In genomic region chr2:64688909-64689308, GRCh38 we compare ENCODE assay signal across 22 cellular contexts. TPM values are rescaled to one million over a fixed set of nuclear protein-coding genes. Genes with fewer than 3 reads are reported as not detected.
DNase-seq lines count a peak whose midpoint lies in the region; FAIRE-seq and TF ChIP-seq lines count a peak whose summit lies in the region.
"Had no signal": no experiment of that assay in that cellular context is flagged by ENCODE, and none has a peak within 500 bp of the region (broad histone marks: within the 10 kb centered on the region; RNA-seq: fewer than 3 reads in every experiment).

No MANE protein-coding gene starts in this region.

- no peak overlapping the region for H3K27ac ChIP-seq in astrocyte (ENCODE audit: low read depth, low read length)
- H3K27ac ChIP-seq in liver (ENCODE audit: low read depth in 1 of 2, low read length in 2 of 2), result peak overlapping the region; percentile 48 to 56
- no peak overlapping the region for H3K27ac ChIP-seq in esophagus muscularis mucosa (replicated peaks in 1 of 4)
- no peak overlapping the region for H3K27ac ChIP-seq in SK-N-SH (ENCODE audit: low read depth in 2 of 2, low read length in 1 of 2)
- H3K27ac ChIP-seq: HL-60 had no signal

- H4K20me1 ChIP-seq in astrocyte (ENCODE audit: insufficient read depth, low read length) (no peaks in the 10 kb centered on the region), SK-N-SH (ENCODE audit: insufficient read depth) (no peaks in the 10 kb centered on the region)

- H3K4me3 Mint-ChIP-seq in astrocyte (ENCODE audit: unreplicated experiment), result no peak overlapping the region
- H3K4me3 Mint-ChIP-seq: CD4-positive, CD25-positive, alpha-beta regulatory T cell; CD8-positive, alpha-beta memory T cell; H9 had no signal

- TF ChIP-seq RAD21 in liver (IDR thresholded peaks at IDR 0.05) (peak; percentile 60), SK-N-SH (IDR thresholded peaks at IDR 0.05; ENCODE audit: low read length) (no peak)

- POLR2A ChIA-PET in SK-N-SH (lab: Yijun Ruan, JAX), result no interaction called here

- H3K36me3 ChIP-seq in astrocyte (ENCODE audit: insufficient read depth, low read length) (no peaks in the 10 kb centered on the region), liver (ENCODE audit: control insufficient read depth in 4 of 4, insufficient read depth in 3 of 4, low read depth in 1 of 4, low read length in 3 of 4) (no peaks in the 10 kb centered on the region), esophagus muscularis mucosa (no peaks in the 10 kb centered on the region), SK-N-SH (replicated peaks in 1 of 2; ENCODE audit: control insufficient read depth in 1 of 2, insufficient read depth in 2 of 2, low read length in 1 of 2) (peaks cover 0 to 15% of the 10 kb centered on the region in 2 experiments)
- H3K36me3 ChIP-seq: BE2C had no signal

- no peaks in the 10 kb centered on the region for H3F3A ChIP-seq in SK-N-SH (replicated peaks; ENCODE audit: insufficient read depth)

- H3K9me3 Mint-ChIP-seq in astrocyte (ENCODE audit: unreplicated experiment), result peaks cover 3% of the 10 kb centered on the region
- H3K9me3 Mint-ChIP-seq: CD8-positive, alpha-beta memory T cell had no signal

- no peaks in the 10 kb centered on the region for H3K27me3 ChIP-seq in astrocyte (ENCODE audit: insufficient read depth, low read length)
- H3K27me3 ChIP-seq in liver (ENCODE audit: control insufficient read depth in 4 of 4, insufficient read depth in 4 of 4, low read length in 3 of 4), result no peaks in the 10 kb centered on the region
- no peaks in the 10 kb centered on the region for H3K27me3 ChIP-seq in esophagus muscularis mucosa
- no peaks in the 10 kb centered on the region for H3K27me3 ChIP-seq in SK-N-SH (ENCODE audit: insufficient read depth)
- H3K27me3 ChIP-seq: BE2C had no signal

- peaks cover 2% of the 10 kb centered on the region for H3K4me1 Mint-ChIP-seq in astrocyte (ENCODE audit: low read depth, unreplicated experiment)
- H3K4me1 Mint-ChIP-seq: CD8-positive, alpha-beta memory T cell had no signal

- no peaks in the 10 kb centered on the region for H3K27me3 Mint-ChIP-seq in astrocyte (ENCODE audit: low read depth, unreplicated experiment)
- H3K27me3 Mint-ChIP-seq: CD4-positive, CD25-positive, alpha-beta regulatory T cell; CD8-positive, alpha-beta memory T cell; IgD-negative memory B cell had no signal

- H3K4me1 ChIP-seq in astrocyte (ENCODE audit: insufficient read depth, low read length) (no peaks in the 10 kb centered on the region), liver (ENCODE audit: control insufficient read depth in 4 of 4, insufficient read depth in 4 of 4, low read length in 3 of 4) (peaks cover 5 to 46% (median 32%) of the 10 kb centered on the region in 4 donors), esophagus muscularis mucosa (no peaks in the 10 kb centered on the region), SK-N-SH (ENCODE audit: control insufficient read depth in 1 of 2, insufficient read depth in 2 of 2, low read depth in 1 of 2, low read length in 1 of 2) (no peaks in the 10 kb centered on the region)
- H3K4me1 ChIP-seq: BE2C had no signal

- intact Hi-C loops in esophagus muscularis mucosa (cut with DNase I), result no loop called here

- H3K9ac ChIP-seq in astrocyte (ENCODE audit: low read length) (no peak overlapping the region), liver (ENCODE audit: low read depth in 1 of 2, low read length in 2 of 2) (no peak overlapping the region), SK-N-SH (no peak overlapping the region)

- no peak overlapping the region for H3K4me3 ChIP-seq in astrocyte (ENCODE audit: insufficient read depth, low read depth, low read length)
- no peak overlapping the region for H3K4me3 ChIP-seq in liver (ENCODE audit: low read depth in 1 of 3, low read length in 3 of 3)
- no peak overlapping the region for H3K4me3 ChIP-seq in esophagus muscularis mucosa
- H3K4me3 ChIP-seq in SK-N-SH (ENCODE audit: low read depth in 2 of 2, low read length in 1 of 2), result no peak overlapping the region

- no peaks in the 10 kb centered on the region for H3K79me2 ChIP-seq in astrocyte (ENCODE audit: insufficient read depth, low read length)
- no peaks in the 10 kb centered on the region; the same call in 1 of the 2 replicates for H3K79me2 ChIP-seq in SK-N-SH (ENCODE audit: insufficient read depth)

- no peak overlapping the region for H3K27ac Mint-ChIP-seq in astrocyte (ENCODE audit: unreplicated experiment)
- H3K27ac Mint-ChIP-seq: CD8-positive, alpha-beta memory T cell; H9 had no signal

- no peaks in the 10 kb centered on the region for H3K9me3 ChIP-seq in astrocyte (ENCODE audit: insufficient read depth, low read depth, low read length)
- no peaks in the 10 kb centered on the region for H3K9me3 ChIP-seq in liver (ENCODE audit: control insufficient read depth in 4 of 4, low read length in 3 of 4)
- H3K9me3 ChIP-seq in esophagus muscularis mucosa, result no peaks in the 10 kb centered on the region
- peaks cover 16% of the 10 kb centered on the region for H3K9me3 ChIP-seq in SK-N-SH
- H3K9me3 ChIP-seq: BE2C had no signal

- CTCF ChIA-PET in SK-N-SH (lab: Yijun Ruan, JAX), result interaction anchor here (1.5 kb wide), 1 partner anchor 28 kb away, joined by 3 read pairs; no protein-coding TSS in a partner anchor

- no peak for TF ChIP-seq POLR2A in H54 (IDR thresholded peaks at IDR 0.05; ENCODE audit: low read depth, low read length)
- no peak for TF ChIP-seq POLR2A in esophagus muscularis mucosa (IDR thresholded peaks at IDR 0.05; ENCODE audit: low read depth)

- no peak for TF ChIP-seq CTCF in astrocyte (IDR thresholded peaks at IDR 0.05; ENCODE audit: insufficient read depth, low read depth, low read length)
- no peak for TF ChIP-seq CTCF in liver (IDR thresholded peaks at IDR 0.05; ENCODE audit: low read depth, low read length, missing input control)
- TF ChIP-seq CTCF in esophagus muscularis mucosa (IDR thresholded peaks at IDR 0.05), result no peak
- no peak for TF ChIP-seq CTCF in SK-N-SH (IDR thresholded peaks at IDR 0.05)

- DNase-seq in H54 (ENCODE audit: insufficient read length, low spot score) (no peak), astrocyte (ENCODE audit: low read depth) (no peak), esophagus muscularis mucosa (ENCODE audit: extremely low spot score) (no peak), SK-N-SH (no peak)
- no peak for DNase-seq in activated CD8-positive, alpha-beta memory T cell treated with anti-CD3 and anti-CD28 coated beads, Interleukin-2, amount 50 U/mL, for 4 hours
- DNase-seq in activated CD8-positive, alpha-beta memory T cell treated with anti-CD3 and anti-CD28 coated beads for 24 hours, result no peak
- DNase-seq: ACHN; BE2C; C1 segment of cervical spinal cord; CD4-positive, CD25-positive, alpha-beta regulatory T cell; CD8-positive, alpha-beta memory T cell; COR-L47; DMS 273 treated with DMSO at 0.1 percent for 48 hours; DMS53; DND-41; GOT3; H9; KG1 had no signal

- no peaks in the 10 kb centered on the region for H3K9me2 ChIP-seq in SK-N-SH

- FAIRE-seq in H54 (lab: Jason Lieb, UNC) (peak; percentile 43), astrocyte (lab: Jason Lieb, UNC) (peak; percentile 26)
- FAIRE-seq: A204.1 had no signal

- peaks cover 4% of the 10 kb centered on the region for H3K36me3 Mint-ChIP-seq in astrocyte (ENCODE audit: low read depth, unreplicated experiment)
- H3K36me3 Mint-ChIP-seq: CD4-positive, CD25-positive, alpha-beta regulatory T cell had no signal

- H2AFZ ChIP-seq in astrocyte (ENCODE audit: low read depth, low read length) (no peak overlapping the region), SK-N-SH (ENCODE audit: low read depth) (no peak overlapping the region)

- H3K4me2 ChIP-seq in astrocyte (ENCODE audit: low read length), result no peak overlapping the region
- H3K4me2 ChIP-seq in SK-N-SH, result no peak overlapping the region

- TF ChIP-seq EP300 in esophagus muscularis mucosa (IDR thresholded peaks at IDR 0.05), result no peak
- no peak for TF ChIP-seq EP300 in SK-N-SH (IDR thresholded peaks at IDR 0.05; ENCODE audit: borderline replicate concordance in 1 of 2, low read depth in 1 of 2, low read length in 1 of 2)

TF ChIP-seq in SK-N-SH, 30 proteins besides CTCF, POLR2A, EP300 and RAD21 (continues in another document):
- TF ChIP-seq YY1 (IDR thresholded peaks at IDR 0.05; ENCODE audit: low read depth) (no peak), GABPA (IDR thresholded peaks at IDR 0.05; ENCODE audit: low read depth) (no peak), TEAD4 (IDR thresholded peaks at IDR 0.05; ENCODE audit: borderline replicate concordance, insufficient read depth) (no peak), GATA2 (CRISPR knock-in tag; IDR thresholded peaks at IDR 0.05) (no peak), ELF1 (IDR thresholded peaks at IDR 0.05) (no peak), RFX5 (IDR thresholded peaks at IDR 0.05; ENCODE audit: low read length) (no peak), RXRA (IDR thresholded peaks at IDR 0.05; ENCODE audit: borderline replicate concordance, low read depth) (no peak), SMC3 (IDR thresholded peaks at IDR 0.05; ENCODE audit: low read depth, low read length) (no peak), TCF12 (IDR thresholded peaks at IDR 0.05) (no peak), POLR2AphosphoS5 (IDR thresholded peaks at IDR 0.05; ENCODE audit: low read depth, low read length) (no peak), CHD2 (IDR thresholded peaks at IDR 0.05; ENCODE audit: low read length, partially characterized antibody) (no peak), NFIC (IDR thresholded peaks at IDR 0.05; ENCODE audit: borderline replicate concordance) (no peak)

RNA-seq across cellular contexts. Expression of gene SERTAD2, which starts 35.2 kb away (rescaled TPM):
- total RNA-seq in astrocyte (39.9 and 42.2 TPM in 2 replicates), liver (10 to 100 TPM in 1 of 2 donors, 1 to 10 TPM in 1; 5.8 to 13.3 TPM), esophagus muscularis mucosa (10 to 100 TPM; 12.1 to 18.1 (median 14.3) TPM)
- polyA plus RNA-seq in liver (1 to 10 TPM; 5.1 to 7.1 TPM), SK-N-SH (2012; rRNA removed) (8.8 and 9.1 TPM in 2 replicates)
- polyA plus RNA-seq in SK-N-SH (2012; cell fraction: cytosol; rRNA removed), result 11.3 and 12.6 TPM in 2 replicates
- 5.9 and 7.3 TPM in 2 replicates for polyA plus RNA-seq in SK-N-SH (2012; cell fraction: nucleus; rRNA removed)

Comparison
In these comparisons a context has a peak if more than half of its experiments do, and no peak if none do; other contexts are left out.
1. H3K27ac ChIP-seq: peak in liver (2 of 2); none in astrocyte (single experiment), esophagus muscularis mucosa (0 of 4) and SK-N-SH (0 of 2).